Comparison of ENCODE assay signal across 1 cellular context in the genomic region with DNA sequence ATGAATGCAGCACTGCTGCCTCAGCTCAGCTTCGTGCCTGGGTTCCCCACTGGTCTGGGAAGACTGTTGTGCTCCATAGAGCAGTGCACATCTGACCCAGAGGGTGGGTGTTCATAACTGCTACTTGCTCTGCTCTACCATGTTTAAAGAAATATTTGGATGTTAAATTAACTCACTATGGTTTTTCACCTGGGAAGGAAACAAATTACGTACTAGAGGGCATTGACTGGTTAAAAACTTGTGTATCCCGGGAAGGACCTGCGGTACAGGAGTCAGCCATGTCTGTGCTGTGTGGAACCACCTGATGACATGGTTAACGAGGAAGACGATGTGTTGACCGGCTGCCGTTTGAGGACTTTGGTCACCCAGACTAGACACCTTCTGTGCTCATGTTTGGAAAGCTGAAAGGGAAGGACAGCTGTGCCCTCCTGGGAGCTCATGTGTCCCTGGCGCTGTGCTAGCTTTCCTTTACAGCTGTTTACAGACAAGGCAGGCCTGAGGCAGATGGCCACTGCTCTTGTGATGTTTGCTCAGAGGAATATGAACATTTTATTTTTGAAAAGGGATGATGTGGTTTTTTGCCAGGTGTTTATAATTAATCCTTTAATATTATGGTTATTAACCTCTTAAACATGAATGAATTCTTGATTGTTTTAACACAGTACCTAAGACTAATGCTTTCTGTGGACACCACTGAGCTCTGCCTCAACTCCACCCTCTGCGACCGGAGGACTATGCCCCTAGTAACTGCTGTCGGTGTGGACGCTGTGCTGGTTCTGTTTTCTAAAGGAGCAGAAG.
TF ChIP-seq lines count a peak whose summit lies in the region.

No MANE protein-coding gene starts in this region.

TF ChIP-seq in HepG2, 621 proteins besides CTCF, POLR2A, EP300 and RAD21 (continued from another document and continues in another):
- TF ChIP-seq, protein P1, sequence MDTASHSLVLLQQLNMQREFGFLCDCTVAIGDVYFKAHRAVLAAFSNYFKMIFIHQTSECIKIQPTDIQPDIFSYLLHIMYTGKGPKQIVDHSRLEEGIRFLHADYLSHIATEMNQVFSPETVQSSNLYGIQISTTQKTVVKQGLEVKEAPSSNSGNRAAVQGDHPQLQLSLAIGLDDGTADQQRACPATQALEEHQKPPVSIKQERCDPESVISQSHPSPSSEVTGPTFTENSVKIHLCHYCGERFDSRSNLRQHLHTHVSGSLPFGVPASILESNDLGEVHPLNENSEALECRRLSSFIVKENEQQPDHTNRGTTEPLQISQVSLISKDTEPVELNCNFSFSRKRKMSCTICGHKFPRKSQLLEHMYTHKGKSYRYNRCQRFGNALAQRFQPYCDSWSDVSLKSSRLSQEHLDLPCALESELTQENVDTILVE (CRISPR knock-in tag; IDR thresholded peaks at IDR 0.05): peak; percentile 66; the same call in 1 of the 2 replicates
- TF ChIP-seq THAP11 (CRISPR knock-in tag; IDR thresholded peaks at IDR 0.05) (peak; percentile 40), EEA1 (CRISPR knock-in tag; IDR thresholded peaks at IDR 0.05; ENCODE audit: borderline replicate concordance) (no peak), RFX1 (IDR thresholded peaks at IDR 0.05) (no peak), TEAD2 (CRISPR knock-in tag; IDR thresholded peaks at IDR 0.05) (no peak), ZBTB37 (CRISPR knock-in tag; IDR thresholded peaks at IDR 0.05) (no peak), ZNF333 (CRISPR knock-in tag; IDR thresholded peaks at IDR 0.05; ENCODE audit: borderline replicate concordance) (no peak), TCF7 (IDR thresholded peaks at IDR 0.05; ENCODE audit: low read depth) (no peak), HOMEZ (CRISPR knock-in tag; IDR thresholded peaks at IDR 0.05; ENCODE audit: low read depth) (0 out of 2 replicates have a peak, but pooled peaks have one; percentile 26), SNRNP70 (IDR thresholded peaks at IDR 0.05; ENCODE audit: low read depth, low read length) (no peak), HNF4G (IDR thresholded peaks at IDR 0.05; ENCODE audit: borderline replicate concordance, low read depth, low read length) (peak; percentile 77), HNF4G (CRISPR knock-in tag; IDR thresholded peaks at IDR 0.05; ENCODE audit: borderline replicate concordance, low read depth) (peak; percentile 92), IRF2 (CRISPR knock-in tag; IDR thresholded peaks at IDR 0.05) (peak; percentile 68), SOX6 (IDR thresholded peaks at IDR 0.05) (no peak), SOX6 (CRISPR knock-in tag; IDR thresholded peaks at IDR 0.05) (peak; percentile 62), PAXIP1 (CRISPR knock-in tag; conservative IDR thresholded peaks at IDR 0.05) (peak; percentile 80), ZNF34 (CRISPR knock-in tag; IDR thresholded peaks at IDR 0.05; ENCODE audit: borderline replicate concordance) (no peak), ZNF746 (CRISPR knock-in tag; IDR thresholded peaks at IDR 0.05) (0 out of 2 replicates have a peak, but pooled peaks have one; percentile 24), FOXC1 (CRISPR knock-in tag; IDR thresholded peaks at IDR 0.05; ENCODE audit: borderline replicate concordance) (peak; percentile 75; the same call in 1 of the 2 replicates), EZH2 (conservative IDR thresholded peaks at IDR 0.05; ENCODE audit: low read depth, low read length) (no peak), WIZ (CRISPR knock-in tag; IDR thresholded peaks at IDR 0.05) (no peak), ZBED4 (CRISPR knock-in tag; IDR thresholded peaks at IDR 0.05; ENCODE audit: borderline replicate concordance) (no peak), GTF3A (CRISPR knock-in tag; conservative IDR thresholded peaks at IDR 0.05) (no peak), ZNF670 (CRISPR knock-in tag; IDR thresholded peaks at IDR 0.05; ENCODE audit: borderline replicate concordance) (no peak), ZNF335 (CRISPR knock-in tag; IDR thresholded peaks at IDR 0.05) (no peak), STAG1 (CRISPR knock-in tag; IDR thresholded peaks at IDR 0.05) (peak; percentile 13), HNRNPUL1 (IDR thresholded peaks at IDR 0.05; ENCODE audit: low read depth, low read length) (no peak), ZNF652 (CRISPR knock-in tag; IDR thresholded peaks at IDR 0.05; ENCODE audit: borderline replicate concordance, low read depth) (peak; percentile 39; the same call in 1 of the 2 replicates), BRD4 (CRISPR knock-in tag; IDR thresholded peaks at IDR 0.05) (no peak), CBX2 (IDR thresholded peaks at IDR 0.05; ENCODE audit: low read depth, low read length) (no peak), CBX2 (CRISPR knock-in tag; IDR thresholded peaks at IDR 0.05; ENCODE audit: low read depth) (no peak), SNAPC2 (CRISPR knock-in tag; IDR thresholded peaks at IDR 0.05) (peak; percentile 61; the same call in 1 of the 2 replicates), ZNF547 (CRISPR knock-in tag; IDR thresholded peaks at IDR 0.05) (0 out of 2 replicates have a peak, but pooled peaks have one; percentile 33), ZBTB21 (CRISPR knock-in tag; IDR thresholded peaks at IDR 0.05) (peak; percentile 56; the same call in 1 of the 2 replicates), ZBTB26 (CRISPR knock-in tag; IDR thresholded peaks at IDR 0.05; ENCODE audit: borderline replicate concordance) (no peak)
- TF ChIP-seq, protein P2, sequence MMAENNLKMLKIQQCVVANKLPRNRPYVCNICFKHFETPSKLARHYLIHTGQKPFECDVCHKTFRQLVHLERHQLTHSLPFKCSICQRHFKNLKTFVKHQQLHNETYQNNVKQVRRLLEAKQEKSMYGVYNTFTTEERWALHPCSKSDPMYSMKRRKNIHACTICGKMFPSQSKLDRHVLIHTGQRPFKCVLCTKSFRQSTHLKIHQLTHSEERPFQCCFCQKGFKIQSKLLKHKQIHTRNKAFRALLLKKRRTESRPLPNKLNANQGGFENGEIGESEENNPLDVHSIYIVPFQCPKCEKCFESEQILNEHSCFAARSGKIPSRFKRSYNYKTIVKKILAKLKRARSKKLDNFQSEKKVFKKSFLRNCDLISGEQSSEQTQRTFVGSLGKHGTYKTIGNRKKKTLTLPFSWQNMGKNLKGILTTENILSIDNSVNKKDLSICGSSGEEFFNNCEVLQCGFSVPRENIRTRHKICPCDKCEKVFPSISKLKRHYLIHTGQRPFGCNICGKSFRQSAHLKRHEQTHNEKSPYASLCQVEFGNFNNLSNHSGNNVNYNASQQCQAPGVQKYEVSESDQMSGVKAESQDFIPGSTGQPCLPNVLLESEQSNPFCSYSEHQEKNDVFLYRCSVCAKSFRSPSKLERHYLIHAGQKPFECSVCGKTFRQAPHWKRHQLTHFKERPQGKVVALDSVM (CRISPR knock-in tag; IDR thresholded peaks at IDR 0.05): no peak
- TF ChIP-seq, protein P3, sequence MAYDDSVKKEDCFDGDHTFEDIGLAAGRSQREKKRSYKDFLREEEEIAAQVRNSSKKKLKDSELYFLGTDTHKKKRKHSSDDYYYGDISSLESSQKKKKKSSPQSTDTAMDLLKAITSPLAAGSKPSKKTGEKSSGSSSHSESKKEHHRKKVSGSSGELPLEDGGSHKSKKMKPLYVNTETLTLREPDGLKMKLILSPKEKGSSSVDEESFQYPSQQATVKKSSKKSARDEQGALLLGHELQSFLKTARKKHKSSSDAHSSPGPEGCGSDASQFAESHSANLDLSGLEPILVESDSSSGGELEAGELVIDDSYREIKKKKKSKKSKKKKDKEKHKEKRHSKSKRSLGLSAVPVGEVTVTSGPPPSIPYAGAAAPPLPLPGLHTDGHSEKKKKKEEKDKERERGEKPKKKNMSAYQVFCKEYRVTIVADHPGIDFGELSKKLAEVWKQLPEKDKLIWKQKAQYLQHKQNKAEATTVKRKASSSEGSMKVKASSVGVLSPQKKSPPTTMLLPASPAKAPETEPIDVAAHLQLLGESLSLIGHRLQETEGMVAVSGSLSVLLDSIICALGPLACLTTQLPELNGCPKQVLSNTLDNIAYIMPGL (CRISPR knock-in tag; IDR thresholded peaks at IDR 0.05; ENCODE audit: borderline replicate concordance in 1 of 2, low read depth in 1 of 2): no peak
